ENCODE assay signal across 2 cellular contexts in genomic region chr13:27789495-27790303, GRCh38.
TF ChIP-seq lines count a peak whose summit lies in the region.

No MANE protein-coding gene starts in this region.

TF ChIP-seq in SK-N-SH, 30 proteins besides CTCF, POLR2A, EP300 and RAD21 (continued from another document):
- TF ChIP-seq ZBTB33 (IDR thresholded peaks at IDR 0.05; ENCODE audit: borderline replicate concordance, low read depth): no peak
- TF ChIP-seq FOSL2 (IDR thresholded peaks at IDR 0.05; ENCODE audit: borderline replicate concordance, low read depth): no peak
- TF ChIP-seq ELF1 (IDR thresholded peaks at IDR 0.05): no peak
- TF ChIP-seq GABPA (IDR thresholded peaks at IDR 0.05; ENCODE audit: low read depth): no peak
- no peak for TF ChIP-seq RXRA (IDR thresholded peaks at IDR 0.05; ENCODE audit: borderline replicate concordance, low read depth)
- TF ChIP-seq PBX3 (IDR thresholded peaks at IDR 0.05): no peak
- TF ChIP-seq IRF3 (IDR thresholded peaks at IDR 0.05; ENCODE audit: low read depth, low read length): no peak
- no peak for TF ChIP-seq NFIC (IDR thresholded peaks at IDR 0.05; ENCODE audit: borderline replicate concordance)
- TF ChIP-seq TAF1 (IDR thresholded peaks at IDR 0.05; ENCODE audit: borderline replicate concordance, low read depth, low read length): no peak
- TF ChIP-seq JUND (IDR thresholded peaks at IDR 0.05): no peak
- TF ChIP-seq MEF2A (IDR thresholded peaks at IDR 0.05; ENCODE audit: borderline replicate concordance, low read depth): no peak
- TF ChIP-seq USF1 (IDR thresholded peaks at IDR 0.05; ENCODE audit: borderline replicate concordance, low read depth): no peak
- TF ChIP-seq YY1 (IDR thresholded peaks at IDR 0.05; ENCODE audit: low read depth): no peak
- no peak for TF ChIP-seq CHD2 (IDR thresholded peaks at IDR 0.05; ENCODE audit: low read length, partially characterized antibody)
- no peak for TF ChIP-seq FOXJ3 (CRISPR knock-in tag; IDR thresholded peaks at IDR 0.05)
- no peak for TF ChIP-seq SMC3 (IDR thresholded peaks at IDR 0.05; ENCODE audit: low read depth, low read length)
- TF ChIP-seq NRF1 (IDR thresholded peaks at IDR 0.05; ENCODE audit: low read depth, low read length): no peak

TF ChIP-seq in SK-N-SH treated with all-trans-retinoic acid at 6 μM for 48 hours, 23 proteins besides CTCF, POLR2A, EP300 and RAD21 (continued from another document):
- TF ChIP-seq PATZ1 (CRISPR knock-in tag; IDR thresholded peaks at IDR 0.05; ENCODE audit: borderline replicate concordance) (no peak), OSR1 (CRISPR knock-in tag; IDR thresholded peaks at IDR 0.05) (no peak), GLIS3 (CRISPR knock-in tag; IDR thresholded peaks at IDR 0.05) (no peak), ISL1 (CRISPR knock-in tag; IDR thresholded peaks at IDR 0.05) (no peak), PPARA (CRISPR knock-in tag; IDR thresholded peaks at IDR 0.05; ENCODE audit: borderline replicate concordance) (no peak), BACH2 (CRISPR knock-in tag; IDR thresholded peaks at IDR 0.05; ENCODE audit: borderline replicate concordance) (no peak), TOX (CRISPR knock-in tag; IDR thresholded peaks at IDR 0.05; ENCODE audit: borderline replicate concordance) (no peak), ZNF565 (CRISPR knock-in tag; conservative IDR thresholded peaks at IDR 0.05; ENCODE audit: low read depth) (no peak), ZFP3 (CRISPR knock-in tag; IDR thresholded peaks at IDR 0.05) (no peak), CREB5 (CRISPR knock-in tag; IDR thresholded peaks at IDR 0.05; ENCODE audit: low read depth) (no peak), RARB (CRISPR knock-in tag; IDR thresholded peaks at IDR 0.05) (no peak), SNAI2 (CRISPR knock-in tag; IDR thresholded peaks at IDR 0.05) (no peak), ESRRG (CRISPR knock-in tag; IDR thresholded peaks at IDR 0.05) (no peak), ZNF70 (CRISPR knock-in tag; IDR thresholded peaks at IDR 0.05) (no peak)
